ENCODE assay signal across 8 cellular contexts in genomic region chr6:157761331-157761921, GRCh38.
A peak's percentile ranks its signal among the peaks of the same experiment; 100 is the strongest.
DNase-seq lines count a peak whose midpoint lies in the region; ATAC-seq lines count a peak whose summit lies in the region.

No MANE protein-coding gene starts in this region.

- peak overlapping the region; percentile 92 for H3K4me2 ChIP-seq in BLaER1

- no peaks in the 10 kb centered on the region for H3K9me3 Mint-ChIP-seq in activated T-helper 1 cell treated with anti-CD3 and anti-CD28 coated beads, Interleukin-12 subunit alpha, Interleukin-12 subunit beta, Interleukin-2, Interleukin-4 antibody, amounts not matched to agents 30 ng/mL and 10 ng/mL and 1 ng/mL, durations not matched to agents 14 hours and 24 hours and 36 hours

- peaks cover 8% of the 10 kb centered on the region for H3K27me3 Mint-ChIP-seq in activated T-helper 1 cell treated with anti-CD3 and anti-CD28 coated beads, Interleukin-12 subunit alpha, Interleukin-12 subunit beta, Interleukin-2, Interleukin-4 antibody, amounts not matched to agents 30 ng/mL and 10 ng/mL and 1 ng/mL, durations not matched to agents 14 hours and 24 hours and 36 hours (ENCODE audit: insufficient read depth)

- intact Hi-C loops in activated T-helper 1 cell treated with anti-CD3 and anti-CD28 coated beads, Interleukin-12 subunit alpha, Interleukin-12 subunit beta, Interleukin-2, Interleukin-4 antibody, amounts not matched to agents 30 ng/mL and 10 ng/mL and 1 ng/mL, durations not matched to agents 14 hours and 24 hours and 36 hours (cut with micrococcal nuclease): loop anchor here (1.0 to 10.0 kb wide), 11 partner anchors 8 to 1283 kb away; partner anchors contain the start of genes GTF2H5, SERAC1, TAGAP and ZDHHC14

- H3K27ac Mint-ChIP-seq in activated T-helper 1 cell treated with anti-CD3 and anti-CD28 coated beads, Interleukin-12 subunit alpha, Interleukin-12 subunit beta, Interleukin-2, Interleukin-4 antibody, amounts not matched to agents 30 ng/mL and 10 ng/mL and 1 ng/mL, durations not matched to agents 14 hours and 24 hours and 36 hours: peak overlapping the region; percentile 98

- peaks cover 16% of the 10 kb centered on the region for H4K20me1 ChIP-seq in BLaER1

- H3K4me1 Mint-ChIP-seq in activated T-helper 1 cell treated with anti-CD3 and anti-CD28 coated beads, Interleukin-12 subunit alpha, Interleukin-12 subunit beta, Interleukin-2, Interleukin-4 antibody, amounts not matched to agents 30 ng/mL and 10 ng/mL and 1 ng/mL, durations not matched to agents 14 hours and 24 hours and 36 hours (ENCODE audit: low read depth): peaks cover 88% of the 10 kb centered on the region

- peak; percentile 54 for DNase-seq in activated T-helper 1 cell treated with anti-CD3 and anti-CD28 coated beads, Interleukin-12 subunit alpha, Interleukin-12 subunit beta, Interleukin-2, Interleukin-4 antibody, amounts not matched to agents 30 ng/mL and 10 ng/mL and 1 ng/mL, durations not matched to agents 14 hours and 24 hours and 36 hours (ENCODE audit: low spot score)
- peak; percentile 59 for DNase-seq in kidney glomerular epithelial cell (lab: John Stamatoyannopoulos, UW)
- no peak for DNase-seq in HUDEP-2 (lab: John Stamatoyannopoulos, UW; ENCODE audit: unreplicated experiment in 76 of 76)
- no peak for DNase-seq in DMS 273 (lab: John Stamatoyannopoulos, UW; ENCODE audit: unreplicated experiment)
- no peak for DNase-seq in anterior cingulate cortex (lab: John Stamatoyannopoulos, UW)

- H3K36me3 Mint-ChIP-seq in activated T-helper 1 cell treated with anti-CD3 and anti-CD28 coated beads, Interleukin-12 subunit alpha, Interleukin-12 subunit beta, Interleukin-2, Interleukin-4 antibody, amounts not matched to agents 30 ng/mL and 10 ng/mL and 1 ng/mL, durations not matched to agents 14 hours and 24 hours and 36 hours (ENCODE audit: low read depth): peaks cover 13% of the 10 kb centered on the region

- H3K4me3 ChIP-seq in BLaER1: no peak overlapping the region

- H3K27me3 ChIP-seq in BLaER1: no peaks in the 10 kb centered on the region

- peaks cover 73% of the 10 kb centered on the region for H3K4me1 ChIP-seq in BLaER1

- no peak overlapping the region for H3K9ac ChIP-seq in BLaER1

- no peaks in the 10 kb centered on the region for H3K9me3 ChIP-seq in BLaER1

- H3K27ac ChIP-seq in BLaER1: no peak overlapping the region

- peak overlapping the region; percentile 78 for H3K4me3 Mint-ChIP-seq in activated T-helper 1 cell treated with anti-CD3 and anti-CD28 coated beads, Interleukin-12 subunit alpha, Interleukin-12 subunit beta, Interleukin-2, Interleukin-4 antibody, amounts not matched to agents 30 ng/mL and 10 ng/mL and 1 ng/mL, durations not matched to agents 14 hours and 24 hours and 36 hours

- no peaks in the 10 kb centered on the region for H3K36me3 ChIP-seq in BLaER1

- ATAC-seq in GM19395 (IDR thresholded peaks at IDR 0.05; ENCODE audit: unreplicated experiment) (peak; percentile 48), HG03439 (IDR thresholded peaks at IDR 0.05; ENCODE audit: unreplicated experiment) (peak; percentile 33)

Comparison
In these comparisons a context has a peak if more than half of its experiments do, and no peak if none do; other contexts are left out.
1. DNase-seq: peak in activated T-helper 1 cell treated with anti-CD3 and anti-CD28 coated beads, Interleukin-12 subunit alpha, Interleukin-12 subunit beta, Interleukin-2, Interleukin-4 antibody, amounts not matched to agents 30 ng/mL and 10 ng/mL and 1 ng/mL, durations not matched to agents 14 hours and 24 hours and 36 hours (single experiment) and kidney glomerular epithelial cell (single experiment); none in HUDEP-2 (0 of 76), DMS 273 (single experiment) and anterior cingulate cortex (0 of 58).